Comparison of ENCODE assay signal across 1 cellular context in the genomic region with DNA sequence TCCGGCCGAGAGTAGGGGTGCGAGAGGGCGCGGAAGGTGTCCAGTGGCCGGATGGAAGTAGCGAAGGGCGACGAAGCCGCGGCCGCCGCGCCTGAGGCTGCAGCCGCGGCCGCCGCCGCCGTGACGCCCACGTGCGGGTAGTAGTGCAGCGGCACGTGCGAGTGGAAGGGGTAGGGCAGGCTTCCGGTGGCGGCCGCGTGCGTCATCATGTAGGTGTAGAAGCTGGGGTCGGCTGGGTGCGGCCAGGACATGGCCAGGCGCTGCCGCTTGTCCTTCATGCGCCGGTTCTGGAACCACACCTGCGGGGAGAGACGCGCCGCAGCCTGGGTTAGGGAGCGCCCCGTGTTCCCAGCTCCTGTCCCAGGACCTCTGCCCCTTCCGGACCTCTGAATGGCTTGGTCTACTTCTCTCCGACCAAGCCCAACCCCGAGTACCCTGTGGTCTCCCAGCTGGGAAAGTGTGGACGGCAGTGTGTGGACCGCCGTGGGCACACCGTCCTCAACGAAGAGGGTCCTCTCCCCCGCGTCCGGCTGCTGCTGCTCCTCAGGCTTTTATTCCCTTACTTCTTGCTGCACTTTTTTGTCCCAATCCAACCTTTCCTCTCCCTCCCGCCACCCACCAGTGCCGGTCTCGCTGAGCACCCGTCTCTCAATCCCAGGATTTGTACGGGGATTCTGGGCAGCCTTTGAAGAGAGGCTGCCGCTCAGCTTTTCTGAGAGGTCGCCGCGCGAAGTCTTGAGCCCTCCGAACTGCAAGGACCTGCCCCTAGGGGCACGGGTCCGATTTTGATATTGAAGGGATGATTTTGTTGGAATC.
TF ChIP-seq lines count a peak whose summit lies in the region.

No MANE protein-coding gene starts in this region.

TF ChIP-seq in A549, 52 proteins besides CTCF, POLR2A, EP300 and RAD21:
- TF ChIP-seq NR3C1 (IDR thresholded peaks at IDR 0.05) = no peak
- TF ChIP-seq USF2 (IDR thresholded peaks at IDR 0.05) = 0 out of 2 replicates have a peak, but pooled peaks have one; percentile 4
- peak; percentile 61; the same call in 1 of the 2 replicates for TF ChIP-seq BHLHE40 (IDR thresholded peaks at IDR 0.05; ENCODE audit: low read depth, low read length)
- TF ChIP-seq, protein P1, sequence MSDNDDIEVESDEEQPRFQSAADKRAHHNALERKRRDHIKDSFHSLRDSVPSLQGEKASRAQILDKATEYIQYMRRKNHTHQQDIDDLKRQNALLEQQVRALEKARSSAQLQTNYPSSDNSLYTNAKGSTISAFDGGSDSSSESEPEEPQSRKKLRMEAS (IDR thresholded peaks at IDR 0.05) = peak; percentile 92
- 0 out of 2 replicates have a peak, but pooled peaks have one; percentile 20 for TF ChIP-seq MYC (IDR thresholded peaks at IDR 0.05; ENCODE audit: borderline replicate concordance, low read length)
- TF ChIP-seq, protein P2, sequence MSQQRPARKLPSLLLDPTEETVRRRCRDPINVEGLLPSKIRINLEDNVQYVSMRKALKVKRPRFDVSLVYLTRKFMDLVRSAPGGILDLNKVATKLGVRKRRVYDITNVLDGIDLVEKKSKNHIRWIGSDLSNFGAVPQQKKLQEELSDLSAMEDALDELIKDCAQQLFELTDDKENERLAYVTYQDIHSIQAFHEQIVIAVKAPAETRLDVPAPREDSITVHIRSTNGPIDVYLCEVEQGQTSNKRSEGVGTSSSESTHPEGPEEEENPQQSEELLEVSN (IDR thresholded peaks at IDR 0.05; ENCODE audit: borderline replicate concordance, low read depth) = peak; percentile 86
